ENCODE assay signal across 8 cellular contexts in the genomic region with DNA sequence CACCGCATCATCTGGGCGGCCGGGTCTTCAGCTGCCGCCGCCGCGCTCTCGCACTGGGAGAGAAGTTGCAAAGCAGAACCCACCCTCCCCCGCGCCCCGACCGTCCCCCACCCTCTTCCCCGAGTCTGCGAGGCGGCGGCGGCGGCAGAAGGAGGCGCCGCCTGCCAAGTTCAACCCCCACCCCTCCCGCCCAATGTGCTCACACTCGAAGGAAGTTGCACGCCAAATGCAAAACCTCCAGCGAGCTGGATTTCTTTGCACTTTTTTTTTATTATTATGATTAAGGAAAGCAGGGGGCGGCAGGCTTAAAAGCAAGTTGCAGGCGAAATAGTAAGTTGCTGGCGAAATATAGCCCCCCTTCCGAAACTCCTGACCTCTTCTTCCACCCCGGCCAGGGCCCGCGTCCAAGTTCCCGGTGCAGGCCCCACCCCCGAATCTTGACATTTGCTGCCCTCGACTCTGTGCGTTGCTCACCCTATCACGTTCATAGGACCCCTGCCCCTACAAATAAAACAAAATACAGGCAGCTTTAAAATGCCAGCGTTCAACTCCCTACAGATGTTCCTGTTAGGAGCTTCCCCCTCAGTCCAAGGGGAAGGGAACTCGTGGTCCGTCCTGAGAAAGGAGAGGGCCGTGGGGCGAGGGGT.
DNase-seq lines count a peak whose midpoint lies in the region; ATAC-seq lines count a peak whose summit lies in the region.

No MANE protein-coding gene starts in this region.

- no peaks in the 10 kb centered on the region for H3K27me3 Mint-ChIP-seq in memory B cell

- H2AFZ ChIP-seq in ACC112 (ENCODE audit: low read length, unreplicated experiment): peak overlapping the region; percentile 99

- no peaks in the 10 kb centered on the region for H3K9me3 ChIP-seq in effector memory CD4-positive, alpha-beta T cell (ENCODE audit: control insufficient read depth, low read length)

- no peaks in the 10 kb centered on the region for H3K4me1 ChIP-seq in ACC112 (ENCODE audit: control insufficient read depth, insufficient read depth, low read length, unreplicated experiment)
- peaks cover 16% of the 10 kb centered on the region for H3K4me1 ChIP-seq in effector memory CD4-positive, alpha-beta T cell (ENCODE audit: control insufficient read depth, insufficient read depth, low read length, poor library complexity, severe bottlenecking)

- peaks cover 40% of the 10 kb centered on the region for H3K79me2 ChIP-seq in ACC112 (ENCODE audit: control insufficient read depth, insufficient read depth, low read length, unreplicated experiment)

- DNase-seq in NCI-H526 treated with DMSO at 0.1 percent for 48 hours (lab: John Stamatoyannopoulos, UW): peak; percentile 50
- DNase-seq in activated CD8-positive, alpha-beta memory T cell treated with anti-CD3 and anti-CD28 coated beads for 24 hours: peak; percentile 85
- peak; percentile 57 to 72 (median 62) for DNase-seq in effector memory CD4-positive, alpha-beta T cell
- peak; percentile 63 to 66 for DNase-seq in memory B cell (ENCODE audit: low spot score in 2 of 2)
- peak in 2 of 3 donors; percentile 48 to 53 for DNase-seq in stimulated activated CD4-positive, alpha-beta T cell treated with anti-CD3 and anti-CD28 coated beads, TNF-alpha, amount 100 ng/mL, for 48 hours (ENCODE audit: low read depth in 3 of 3)

- peak overlapping the region; percentile 89 for H3K4me3 ChIP-seq in ACC112 (ENCODE audit: low read depth, low read length)
- peak overlapping the region; percentile 96 for H3K4me3 ChIP-seq in effector memory CD4-positive, alpha-beta T cell (ENCODE audit: insufficient read depth, low read depth, low read length, poor library complexity, severe bottlenecking)

- H3K9me3 Mint-ChIP-seq in memory B cell: peaks cover 2% of the 10 kb centered on the region

- peaks cover 29% of the 10 kb centered on the region for H3K4me1 Mint-ChIP-seq in memory B cell

- H3K27ac ChIP-seq in ACC112 (ENCODE audit: low read depth, low read length): peak overlapping the region; percentile 98
- H3K27ac ChIP-seq in effector memory CD4-positive, alpha-beta T cell (ENCODE audit: insufficient read depth, low read length, poor library complexity, severe bottlenecking): peak overlapping the region; percentile 95

- no peaks in the 10 kb centered on the region for H3K36me3 ChIP-seq in ACC112 (ENCODE audit: insufficient read depth, low read length)
- peaks cover 7% of the 10 kb centered on the region for H3K36me3 ChIP-seq in effector memory CD4-positive, alpha-beta T cell (ENCODE audit: control insufficient read depth, insufficient read depth, low read length)

- H3K4me3 Mint-ChIP-seq in memory B cell: peak overlapping the region; percentile 90

- H3K27ac Mint-ChIP-seq in memory B cell: peak overlapping the region; percentile 97

- no peaks in the 10 kb centered on the region for H3K27me3 ChIP-seq in ACC112 (ENCODE audit: insufficient read depth, low read length)
- H3K27me3 ChIP-seq in effector memory CD4-positive, alpha-beta T cell (replicated peaks; ENCODE audit: control insufficient read depth, insufficient read depth, low read length, poor library complexity, severe bottlenecking): no peaks in the 10 kb centered on the region

- H3K36me3 Mint-ChIP-seq in memory B cell: peaks cover 5% of the 10 kb centered on the region

- ATAC-seq in GM18858 (IDR thresholded peaks at IDR 0.05; ENCODE audit: unreplicated experiment) (peak; percentile 3), HG03097 (IDR thresholded peaks at IDR 0.05; ENCODE audit: low FRiP score, unreplicated experiment) (peak; percentile 6), memory B cell (ENCODE audit: low read depth) (peak; percentile 29)

Comparison
In these comparisons a context has a peak if more than half of its experiments do, and no peak if none do; other contexts are left out.
1. Peak in every context shown above with its lines: DNase-seq, ATAC-seq, H3K4me3 ChIP-seq and H3K27ac ChIP-seq.